ENCODE assay signal across 8 cellular contexts in the genomic region with DNA sequence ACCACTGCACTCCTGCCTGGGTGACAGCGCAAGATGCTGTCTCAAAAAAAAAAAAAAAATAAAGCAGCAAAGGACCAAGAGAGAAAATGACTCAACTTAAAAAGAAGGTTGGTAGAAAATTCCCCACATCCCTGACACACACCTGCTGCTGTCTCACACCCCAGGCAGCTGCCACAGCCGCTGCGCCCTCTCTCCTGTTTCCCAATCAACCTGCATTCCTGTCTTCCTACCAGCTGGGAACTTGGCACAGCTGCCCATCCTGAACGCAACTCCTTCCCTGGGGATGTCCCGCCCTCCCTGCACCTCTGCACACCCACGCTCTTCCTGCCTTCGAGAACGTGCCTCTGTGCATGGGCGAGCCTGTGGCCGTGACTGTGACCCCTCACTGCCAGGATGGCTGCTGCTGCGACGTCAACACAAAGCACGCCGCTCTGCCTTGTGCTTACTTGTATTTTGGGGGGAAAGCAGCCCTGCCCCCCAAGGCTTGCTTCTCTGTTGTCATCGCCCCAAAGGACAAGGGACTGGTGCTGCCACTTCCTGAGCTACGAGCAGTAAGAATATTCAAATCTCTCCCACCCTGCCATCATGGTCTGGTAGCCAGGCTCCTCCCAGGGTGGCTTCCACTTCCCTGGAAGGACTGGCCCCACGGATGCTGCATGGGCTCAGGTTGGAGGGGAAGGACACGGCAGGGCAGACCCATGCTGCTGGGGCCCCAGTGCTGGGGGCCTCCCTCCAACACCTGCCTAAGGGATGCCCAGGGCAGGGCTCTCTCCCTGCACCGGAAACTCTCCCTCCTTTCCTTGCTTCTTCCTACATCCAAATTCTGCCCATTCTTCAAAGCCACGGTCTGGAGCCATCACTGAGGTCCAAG. TPM values are rescaled to one million over a fixed set of nuclear protein-coding genes. Genes with fewer than 3 reads are reported as not detected.
DNase-seq lines count a peak whose midpoint lies in the region; ATAC-seq and TF ChIP-seq lines count a peak whose summit lies in the region.

No MANE protein-coding gene starts in this region.

- H3K27me3 ChIP-seq in thymus (ENCODE audit: control insufficient read depth, insufficient read depth), result no peaks in the 10 kb centered on the region

- peaks cover 52% of the 10 kb centered on the region for H3K4me1 Mint-ChIP-seq in CD14-positive monocyte
- H3K4me1 Mint-ChIP-seq in activated T-helper 2 cell treated with anti-CD3 and anti-CD28 coated beads, Interferon-gamma antibody, Interleukin-2, Interleukin-4, amounts not matched to agents 10 μg/mL and 5 μg/mL and 100 μg/mL, durations not matched to agents 14 hours and 24 hours and 36 hours (ENCODE audit: low read depth), result peaks cover 44% of the 10 kb centered on the region

- peaks cover 12% of the 10 kb centered on the region for H3K36me3 ChIP-seq in thymus (ENCODE audit: control insufficient read depth, insufficient read depth)

- DNase-seq in CD14-positive monocyte (ENCODE audit: low spot score) (no peak), HK-2 (ENCODE audit: unreplicated experiment) (peak; percentile 87), left lobe of liver (ENCODE audit: low spot score) (peak; percentile 85), NK-92 (lab: John Stamatoyannopoulos, UW; ENCODE audit: unreplicated experiment) (no peak)
- DNase-seq in activated T-helper 2 cell treated with anti-CD3 and anti-CD28 coated beads, Interferon-gamma antibody, Interleukin-2, Interleukin-4, amounts not matched to agents 10 μg/mL and 5 μg/mL and 100 μg/mL, durations not matched to agents 14 hours and 24 hours and 36 hours (ENCODE audit: low spot score), result no peak

- peaks cover 4% of the 10 kb centered on the region for H3K4me1 ChIP-seq in thymus (ENCODE audit: control insufficient read depth, insufficient read depth, low read length)

- H3K36me3 Mint-ChIP-seq in CD14-positive monocyte, result peaks cover 18 to 49% of the 10 kb centered on the region in 2 donors
- peaks cover 12% of the 10 kb centered on the region for H3K36me3 Mint-ChIP-seq in activated T-helper 2 cell treated with anti-CD3 and anti-CD28 coated beads, Interferon-gamma antibody, Interleukin-2, Interleukin-4, amounts not matched to agents 10 μg/mL and 5 μg/mL and 100 μg/mL, durations not matched to agents 14 hours and 24 hours and 36 hours (ENCODE audit: low read depth)

- H3K27ac Mint-ChIP-seq in CD14-positive monocyte, result peak overlapping the region in 5 of 7 donors; percentile 8 to 55 (median 40)
- H3K27ac Mint-ChIP-seq in activated T-helper 2 cell treated with anti-CD3 and anti-CD28 coated beads, Interferon-gamma antibody, Interleukin-2, Interleukin-4, amounts not matched to agents 10 μg/mL and 5 μg/mL and 100 μg/mL, durations not matched to agents 14 hours and 24 hours and 36 hours, result peak overlapping the region; percentile 79

- peak overlapping the region; percentile 38 for H3K27ac ChIP-seq in thymus (ENCODE audit: low read depth)

- 77% methylated on average over 20 of the region's 20 CpGs for WGBS in thymus

- intact Hi-C loops in CD14-positive monocyte (cut with micrococcal nuclease), result no loop called here
- intact Hi-C loops in activated T-helper 2 cell treated with anti-CD3 and anti-CD28 coated beads, Interferon-gamma antibody, Interleukin-2, Interleukin-4, amounts not matched to agents 10 μg/mL and 5 μg/mL and 100 μg/mL, durations not matched to agents 14 hours and 24 hours and 36 hours (cut with micrococcal nuclease), result loop anchor here (1.0 kb wide), 1 partner anchor 10 kb away; no protein-coding TSS in a partner anchor

- H3K9me3 ChIP-seq in thymus (ENCODE audit: control insufficient read depth), result no peaks in the 10 kb centered on the region

- peak; percentile 82 for ATAC-seq in left lobe of liver
- no peak for ATAC-seq in HG03520 (IDR thresholded peaks at IDR 0.05; ENCODE audit: unreplicated experiment)
- ATAC-seq in GM19397 (IDR thresholded peaks at IDR 0.05; ENCODE audit: unreplicated experiment), result no peak

- H3K9me3 Mint-ChIP-seq in CD14-positive monocyte, result no peaks in the 10 kb centered on the region
- no peaks in the 10 kb centered on the region for H3K9me3 Mint-ChIP-seq in activated T-helper 2 cell treated with anti-CD3 and anti-CD28 coated beads, Interferon-gamma antibody, Interleukin-2, Interleukin-4, amounts not matched to agents 10 μg/mL and 5 μg/mL and 100 μg/mL, durations not matched to agents 14 hours and 24 hours and 36 hours

- no peak overlapping the region for H3K4me3 ChIP-seq in thymus (ENCODE audit: low read length)

- peak overlapping the region; percentile 58 to 92 for H3K4me3 Mint-ChIP-seq in CD14-positive monocyte
- peak overlapping the region; percentile 74 for H3K4me3 Mint-ChIP-seq in activated T-helper 2 cell treated with anti-CD3 and anti-CD28 coated beads, Interferon-gamma antibody, Interleukin-2, Interleukin-4, amounts not matched to agents 10 μg/mL and 5 μg/mL and 100 μg/mL, durations not matched to agents 14 hours and 24 hours and 36 hours (ENCODE audit: low read depth)

- no peak for TF ChIP-seq CTCF in CD14-positive monocyte (IDR thresholded peaks at IDR 0.05)

- H3K27me3 Mint-ChIP-seq in CD14-positive monocyte (ENCODE audit: low read depth in 3 of 3), result peaks cover 1 to 4% (median 1%) of the 10 kb centered on the region in 3 donors
- no peaks in the 10 kb centered on the region for H3K27me3 Mint-ChIP-seq in activated T-helper 2 cell treated with anti-CD3 and anti-CD28 coated beads, Interferon-gamma antibody, Interleukin-2, Interleukin-4, amounts not matched to agents 10 μg/mL and 5 μg/mL and 100 μg/mL, durations not matched to agents 14 hours and 24 hours and 36 hours (ENCODE audit: low read depth)

RNA-seq across cellular contexts. Expression of gene SH3GL1, which starts 20.7 kb away (rescaled TPM):
- polyA plus RNA-seq in CD14-positive monocyte (10 to 100 TPM; 14.0 to 15.0 TPM), thymus (40.6 TPM)
- 49.2 and 56.3 TPM in 2 replicates for total RNA-seq in activated T-helper 2 cell treated with anti-CD3 and anti-CD28 coated beads, Interferon-gamma antibody, Interleukin-2, Interleukin-4, amounts not matched to agents 10 μg/mL and 5 μg/mL and 100 μg/mL, durations not matched to agents 14 hours and 24 hours and 36 hours
- 30.2 TPM for total RNA-seq in left lobe of liver

RNA-seq across cellular contexts. Expression of gene CHAF1A, which starts 22.8 kb away (rescaled TPM):
- polyA plus RNA-seq in CD14-positive monocyte (1 to 10 TPM; 4.4 to 5.4 TPM), thymus (3.5 TPM)
- total RNA-seq in activated T-helper 2 cell treated with anti-CD3 and anti-CD28 coated beads, Interferon-gamma antibody, Interleukin-2, Interleukin-4, amounts not matched to agents 10 μg/mL and 5 μg/mL and 100 μg/mL, durations not matched to agents 14 hours and 24 hours and 36 hours, result 81.9 and 87.8 TPM in 2 replicates
- total RNA-seq in left lobe of liver, result 3.3 TPM

RNA-seq across cellular contexts. Expression of gene MPND, which starts 36.3 kb away (rescaled TPM):
- polyA plus RNA-seq in CD14-positive monocyte, result 1 to 10 TPM; 6.5 to 7.0 TPM
- total RNA-seq in activated T-helper 2 cell treated with anti-CD3 and anti-CD28 coated beads, Interferon-gamma antibody, Interleukin-2, Interleukin-4, amounts not matched to agents 10 μg/mL and 5 μg/mL and 100 μg/mL, durations not matched to agents 14 hours and 24 hours and 36 hours, result 19.3 and 20.2 TPM in 2 replicates
- total RNA-seq in left lobe of liver, result 24.2 TPM
- 16.9 TPM for polyA plus RNA-seq in thymus

RNA-seq across cellular contexts. Expression of gene STAP2, which starts 41.0 kb away (rescaled TPM):
- polyA plus RNA-seq in CD14-positive monocyte (under 1 TPM in 1 of 2 donors, not detected in 1; 0.17 TPM), thymus (21.3 TPM)
- 15.4 and 17.1 TPM in 2 replicates for total RNA-seq in activated T-helper 2 cell treated with anti-CD3 and anti-CD28 coated beads, Interferon-gamma antibody, Interleukin-2, Interleukin-4, amounts not matched to agents 10 μg/mL and 5 μg/mL and 100 μg/mL, durations not matched to agents 14 hours and 24 hours and 36 hours
- total RNA-seq in left lobe of liver, result 31.8 TPM

Comparison
In these comparisons a context has a peak if more than half of its experiments do, and no peak if none do; other contexts are left out.
1. DNase-seq: peak in HK-2 (single experiment) and left lobe of liver (single experiment); none in CD14-positive monocyte (single experiment), activated T-helper 2 cell treated with anti-CD3 and anti-CD28 coated beads, Interferon-gamma antibody, Interleukin-2, Interleukin-4, amounts not matched to agents 10 μg/mL and 5 μg/mL and 100 μg/mL, durations not matched to agents 14 hours and 24 hours and 36 hours (single experiment) and NK-92 (single experiment).
2. RNA of gene CHAF1A, which starts 22.8 kb away (total RNA-seq): 81.9 to 87.8 TPM in activated T-helper 2 cell treated with anti-CD3 and anti-CD28 coated beads, Interferon-gamma antibody, Interleukin-2, Interleukin-4, amounts not matched to agents 10 μg/mL and 5 μg/mL and 100 μg/mL, durations not matched to agents 14 hours and 24 hours and 36 hours; 3.3 TPM in left lobe of liver (single experiment); every median in the first group is over 10 times any median in the second.